In genomic region chr3:44012146-44012899, GRCh38 we compare ENCODE assay signal across 2 cellular contexts.
TF ChIP-seq lines count a peak whose summit lies in the region.

No MANE protein-coding gene starts in this region.

TF ChIP-seq in GM23338, 12 proteins besides CTCF, POLR2A, EP300 and RAD21 (continued from another document):
- no peak for TF ChIP-seq ETS1 (IDR thresholded peaks at IDR 0.05)
- no peak for TF ChIP-seq JUNB (IDR thresholded peaks at IDR 0.05; ENCODE audit: unreplicated experiment)
- no peak for TF ChIP-seq NANOG (IDR thresholded peaks at IDR 0.05; ENCODE audit: borderline replicate concordance)
- TF ChIP-seq EZH2phosphoT487 (IDR thresholded peaks at IDR 0.05; ENCODE audit: unreplicated experiment): no peak
- TF ChIP-seq ZNF331 (CRISPR knock-in tag; IDR thresholded peaks at IDR 0.05; ENCODE audit: low read depth): no peak
- no peak for TF ChIP-seq REST (IDR thresholded peaks at IDR 0.05; ENCODE audit: unreplicated experiment)
- no peak for TF ChIP-seq EZH2 (IDR thresholded peaks at IDR 0.05; ENCODE audit: low read depth, unreplicated experiment)
- no peak for TF ChIP-seq ZNF462 (CRISPR knock-in tag; IDR thresholded peaks at IDR 0.05)
- no peak for TF ChIP-seq STAT1 (IDR thresholded peaks at IDR 0.05; ENCODE audit: unreplicated experiment)
- no peak for TF ChIP-seq CREB1 (CRISPR knock-in tag; IDR thresholded peaks at IDR 0.05; ENCODE audit: low read depth)
- no peak for TF ChIP-seq POLR2AphosphoS5 (IDR thresholded peaks at IDR 0.05; ENCODE audit: low read depth)

TF ChIP-seq in H1, 55 proteins besides CTCF, POLR2A, EP300 and RAD21 (continued from another document):
- TF ChIP-seq RNF2 (IDR thresholded peaks at IDR 0.05; ENCODE audit: borderline replicate concordance, low read depth, low read length, missing control alignments, poor library complexity, severe bottlenecking) (no peak), CTBP2 (IDR thresholded peaks at IDR 0.05; ENCODE audit: borderline replicate concordance, insufficient read depth, insufficient read length, low read length) (no peak), MAX (IDR thresholded peaks at IDR 0.05) (no peak), E2F6 (IDR thresholded peaks at IDR 0.05) (no peak), TAF1 (IDR thresholded peaks at IDR 0.05; ENCODE audit: low read depth, low read length) (no peak), HDAC6 (IDR thresholded peaks at IDR 0.05; ENCODE audit: low read depth, low read length) (no peak), ATF2 (IDR thresholded peaks at IDR 0.05; ENCODE audit: low read length) (no peak)
